14 cellular contexts compared by ENCODE assay signal in the genomic region with DNA sequence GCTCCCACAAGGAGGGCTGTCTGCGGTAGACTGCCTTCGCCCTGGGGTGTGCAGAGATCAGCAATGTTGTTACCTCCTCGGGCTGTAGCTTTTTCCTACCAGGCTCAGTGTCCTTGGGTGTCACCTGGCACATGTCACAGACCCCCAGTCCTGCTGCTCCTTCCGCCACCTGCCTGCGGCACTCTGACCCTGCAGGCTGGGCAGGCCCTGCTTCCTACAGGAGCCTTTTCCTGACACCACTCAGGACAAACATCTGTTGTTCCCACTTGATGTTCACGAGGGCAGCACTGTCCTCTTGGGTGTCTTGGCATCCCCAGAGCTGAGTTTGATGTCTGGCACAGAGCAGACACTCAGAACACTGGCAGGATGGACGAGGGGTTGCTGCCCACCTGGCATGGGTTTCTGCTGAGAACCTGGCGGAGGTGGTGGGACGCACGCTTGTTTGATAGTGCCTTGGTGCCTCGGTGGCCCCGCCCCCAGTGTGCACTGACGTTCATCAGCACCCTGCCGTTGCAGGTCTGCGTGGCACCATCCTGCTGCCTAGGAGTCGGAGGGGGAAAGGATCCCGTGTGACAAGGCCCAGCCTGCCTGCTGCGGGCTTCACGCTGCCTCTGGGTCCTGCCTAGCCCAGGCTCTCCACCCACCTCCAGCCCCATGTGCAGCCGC. TPM values are rescaled to one million over a fixed set of nuclear protein-coding genes. Genes with fewer than 3 reads are reported as not detected.
DNase-seq lines count a peak whose midpoint lies in the region; ATAC-seq and TF ChIP-seq lines count a peak whose summit lies in the region.
"Had no signal": no experiment of that assay in that cellular context is flagged by ENCODE, and none has a peak within 500 bp of the region (broad histone marks: within the 10 kb centered on the region; RNA-seq: fewer than 3 reads in every experiment).

No MANE protein-coding gene starts in this region.

- H3K27ac ChIP-seq in GM23338 (ENCODE audit: low read depth) = no peak overlapping the region
- H3K27ac ChIP-seq in liver (ENCODE audit: low read depth in 1 of 2, low read length in 2 of 2) = peak overlapping the region; percentile 14 to 17
- H3K27ac ChIP-seq: SJCRH30 had no signal

- peaks cover 5% of the 10 kb centered on the region for H3K27me3 Mint-ChIP-seq in GM23338 (ENCODE audit: insufficient read depth, low read depth, poor library complexity)
- no peaks in the 10 kb centered on the region for H3K27me3 Mint-ChIP-seq in activated T-helper 17 cell treated with anti-CD3 and anti-CD28 coated beads, Interleukin-2, amount 50 U/mL, for 72 hours
- no peaks in the 10 kb centered on the region for H3K27me3 Mint-ChIP-seq in activated naive CD8-positive, alpha-beta T cell treated with anti-CD3 and anti-CD28 coated beads for 36 hours
- no peaks in the 10 kb centered on the region for H3K27me3 Mint-ChIP-seq in activated T-cell treated with anti-CD3 and anti-CD28 coated beads, Interleukin-2, amount 50 U/mL, for 72 hours (ENCODE audit: low read depth)
- H3K27me3 Mint-ChIP-seq: IgD-negative memory B cell had no signal

- no peak overlapping the region for H3K9ac ChIP-seq in liver (ENCODE audit: low read depth in 1 of 2, low read length in 2 of 2)

- 85% methylated on average over 20 of the region's 20 CpGs for WGBS in liver

- TF ChIP-seq RAD21 in liver (IDR thresholded peaks at IDR 0.05) = no peak

- H2AFZ ChIP-seq in GM23338 = no peak overlapping the region

- H3K27me3 ChIP-seq in GM23338 (ENCODE audit: insufficient read depth) (no peaks in the 10 kb centered on the region), liver (ENCODE audit: control insufficient read depth in 4 of 4, insufficient read depth in 4 of 4, low read length in 3 of 4) (no peaks in the 10 kb centered on the region)
- H3K27me3 ChIP-seq: SJCRH30 had no signal

- no peaks in the 10 kb centered on the region; the same call in 1 of the 2 replicates for H3K79me2 ChIP-seq in GM23338 (replicated peaks; ENCODE audit: insufficient read depth)

- intact Hi-C loops in sciatic nerve (cut with DNase I) = no loop called here

- H3K9me3 ChIP-seq in liver (ENCODE audit: control insufficient read depth in 4 of 4, low read length in 3 of 4) = no peaks in the 10 kb centered on the region
- H3K9me3 ChIP-seq: HAP-1, SJCRH30 had no signal

- no peak overlapping the region for H3K27ac Mint-ChIP-seq in GM23338
- no peak overlapping the region for H3K27ac Mint-ChIP-seq in activated T-helper 17 cell treated with anti-CD3 and anti-CD28 coated beads, Interleukin-2, amount 50 U/mL, for 72 hours
- no peak overlapping the region for H3K27ac Mint-ChIP-seq in activated naive CD8-positive, alpha-beta T cell treated with anti-CD3 and anti-CD28 coated beads for 36 hours
- H3K27ac Mint-ChIP-seq in activated T-cell treated with anti-CD3 and anti-CD28 coated beads, Interleukin-2, amount 50 U/mL, for 72 hours = no peak overlapping the region
- H3K27ac Mint-ChIP-seq: IgD-negative memory B cell had no signal

- ATAC-seq in GM23338 = no peak
- no peak for ATAC-seq in activated T-helper 17 cell treated with anti-CD3 and anti-CD28 coated beads, Interleukin-2, amount 50 U/mL, for 72 hours (replicated peaks)
- no peak for ATAC-seq in sciatic nerve
- ATAC-seq in activated T-cell treated with anti-CD3 and anti-CD28 coated beads, Interleukin-2, amount 50 U/mL, for 72 hours (replicated peaks in 1 of 2) = no peak

- H3K36me3 Mint-ChIP-seq in GM23338 (ENCODE audit: low read depth) = peaks cover 19% of the 10 kb centered on the region
- peaks cover 13% of the 10 kb centered on the region for H3K36me3 Mint-ChIP-seq in activated T-helper 17 cell treated with anti-CD3 and anti-CD28 coated beads, Interleukin-2, amount 50 U/mL, for 72 hours (ENCODE audit: low read depth)
- H3K36me3 Mint-ChIP-seq in activated naive CD8-positive, alpha-beta T cell treated with anti-CD3 and anti-CD28 coated beads for 36 hours = peaks cover 20% of the 10 kb centered on the region
- peaks cover 0 to 7% of the 10 kb centered on the region in 2 donors for H3K36me3 Mint-ChIP-seq in activated T-cell treated with anti-CD3 and anti-CD28 coated beads, Interleukin-2, amount 50 U/mL, for 72 hours (ENCODE audit: insufficient read depth in 2 of 2)

- H3K4me3 ChIP-seq in GM23338 (no peak overlapping the region), liver (ENCODE audit: low read depth in 1 of 3, low read length in 3 of 3) (no peak overlapping the region)
- H3K4me3 ChIP-seq: HAP-1, SJCRH30 had no signal

- no peaks in the 10 kb centered on the region for H3K9me2 ChIP-seq in GM23338 (ENCODE audit: insufficient read depth)

- H4K20me1 ChIP-seq in GM23338 (replicated peaks; ENCODE audit: insufficient read depth) = 0 out of 2 replicates have a peak, but pooled peaks cover 4% of the 10 kb centered on the region

- H3K4me1 Mint-ChIP-seq in GM23338 = peaks cover 3% of the 10 kb centered on the region; the same call in 1 of the 3 replicates
- peaks cover 13% of the 10 kb centered on the region for H3K4me1 Mint-ChIP-seq in activated T-helper 17 cell treated with anti-CD3 and anti-CD28 coated beads, Interleukin-2, amount 50 U/mL, for 72 hours
- peaks cover 26% of the 10 kb centered on the region for H3K4me1 Mint-ChIP-seq in activated naive CD8-positive, alpha-beta T cell treated with anti-CD3 and anti-CD28 coated beads for 36 hours
- H3K4me1 Mint-ChIP-seq in activated T-cell treated with anti-CD3 and anti-CD28 coated beads, Interleukin-2, amount 50 U/mL, for 72 hours (ENCODE audit: low read depth) = peaks cover 37% of the 10 kb centered on the region

- H3K9me3 Mint-ChIP-seq in GM23338 = no peaks in the 10 kb centered on the region
- H3K9me3 Mint-ChIP-seq in activated T-helper 17 cell treated with anti-CD3 and anti-CD28 coated beads, Interleukin-2, amount 50 U/mL, for 72 hours = no peaks in the 10 kb centered on the region
- H3K9me3 Mint-ChIP-seq in activated naive CD8-positive, alpha-beta T cell treated with anti-CD3 and anti-CD28 coated beads for 36 hours = no peaks in the 10 kb centered on the region
- no peaks in the 10 kb centered on the region for H3K9me3 Mint-ChIP-seq in activated T-cell treated with anti-CD3 and anti-CD28 coated beads, Interleukin-2, amount 50 U/mL, for 72 hours
- H3K9me3 Mint-ChIP-seq: IgD-negative memory B cell had no signal

- H3K4me1 ChIP-seq in GM23338 (ENCODE audit: insufficient read depth) (no peaks in the 10 kb centered on the region), liver (ENCODE audit: control insufficient read depth in 4 of 4, insufficient read depth in 4 of 4, low read length in 3 of 4) (peaks cover 15 to 51% (median 36%) of the 10 kb centered on the region in 4 donors)
- H3K4me1 ChIP-seq: HAP-1, SJCRH30 had no signal

- no peak overlapping the region for H3K4me3 Mint-ChIP-seq in GM23338
- H3K4me3 Mint-ChIP-seq in activated T-helper 17 cell treated with anti-CD3 and anti-CD28 coated beads, Interleukin-2, amount 50 U/mL, for 72 hours = peak overlapping the region; percentile 80
- no peak overlapping the region for H3K4me3 Mint-ChIP-seq in activated naive CD8-positive, alpha-beta T cell treated with anti-CD3 and anti-CD28 coated beads for 36 hours
- H3K4me3 Mint-ChIP-seq in activated T-cell treated with anti-CD3 and anti-CD28 coated beads, Interleukin-2, amount 50 U/mL, for 72 hours = no peak overlapping the region

- DNase-seq in GM23338 (ENCODE audit: low spot score) (no peak), sciatic nerve (ENCODE audit: low spot score) (peak; percentile 53), DMS 273 treated with DMSO at 0.1 percent for 48 hours (lab: John Stamatoyannopoulos, UW) (no peak)
- no peak for DNase-seq in activated naive CD8-positive, alpha-beta T cell treated with anti-CD3 and anti-CD28 coated beads for 36 hours
- no peak for DNase-seq in activated T-cell treated with anti-CD3 and anti-CD28 coated beads, Interleukin-2, amount 50 U/mL, for 72 hours
- DNase-seq: C1 segment of cervical spinal cord, COR-L47, NCI-H187 treated with DMSO at 0.1 percent for 48 hours, NCI-H2171, SJCRH30 had no signal

- H3K36me3 ChIP-seq in GM23338 (ENCODE audit: insufficient read depth) (peaks cover 8% of the 10 kb centered on the region), liver (ENCODE audit: control insufficient read depth in 4 of 4, insufficient read depth in 3 of 4, low read depth in 1 of 4, low read length in 3 of 4) (peaks cover 2 to 29% (median 22%) of the 10 kb centered on the region in 4 donors)

- TF ChIP-seq CTCF in GM23338 (conservative IDR thresholded peaks at IDR 0.05; ENCODE audit: low read depth in 2 of 2) = peak; percentile 17 to 32; a peak in 3 of 4 replicates
- TF ChIP-seq CTCF in liver (IDR thresholded peaks at IDR 0.05; ENCODE audit: low read depth, low read length, missing input control) = no peak

- H3K4me2 ChIP-seq in GM23338 = no peak overlapping the region

- 0 out of 2 replicates have a peak, but pooled peaks cover 7% of the 10 kb centered on the region for H3F3A ChIP-seq in GM23338 (replicated peaks; ENCODE audit: low read depth)

RNA-seq across cellular contexts. Expression of gene NUDT16L1, which starts 26.7 kb away (rescaled TPM):
- 65.1 and 80.4 TPM in 2 replicates for total RNA-seq in GM23338 (2014; rRNA removed; shearing (Covaris generic))
- polyA plus RNA-seq in GM23338 (2016; fragmentation: Nextera tagmentation; extraction: Ambion mirVana) = 37.1 and 39.0 TPM in 2 replicates
- 10 to 100 TPM; 16.8 to 28.7 TPM for total RNA-seq in activated T-helper 17 cell treated with anti-CD3 and anti-CD28 coated beads, Interleukin-2, amount 50 U/mL, for 72 hours
- 10 to 100 TPM; 22.4 to 40.3 TPM for total RNA-seq in liver
- 10 to 100 TPM; 32.3 to 43.4 TPM for polyA plus RNA-seq in liver
- total RNA-seq in sciatic nerve = 21.3 TPM
- total RNA-seq in activated naive CD8-positive, alpha-beta T cell treated with anti-CD3 and anti-CD28 coated beads for 36 hours = 10 to 100 TPM; 26.5 to 29.1 TPM
- 10 to 100 TPM; 22.8 to 28.0 TPM for total RNA-seq in activated T-cell treated with anti-CD3 and anti-CD28 coated beads, Interleukin-2, amount 50 U/mL, for 72 hours

RNA-seq across cellular contexts. Expression of gene MGRN1, which starts 42.0 kb away (rescaled TPM):
- total RNA-seq in GM23338 (2014; rRNA removed; shearing (Covaris generic)) = 54.6 and 71.8 TPM in 2 replicates
- polyA plus RNA-seq in GM23338 (2016; fragmentation: Nextera tagmentation; extraction: Ambion mirVana) = 10.5 and 13.1 TPM in 2 replicates
- total RNA-seq in activated T-helper 17 cell treated with anti-CD3 and anti-CD28 coated beads, Interleukin-2, amount 50 U/mL, for 72 hours = 10 to 100 TPM; 63.5 to 66.3 TPM
- total RNA-seq in liver = 10 to 100 TPM; 15.9 to 35.7 TPM
- 10 to 100 TPM; 21.9 to 29.9 TPM for polyA plus RNA-seq in liver
- total RNA-seq in sciatic nerve = 75.3 TPM
- total RNA-seq in activated naive CD8-positive, alpha-beta T cell treated with anti-CD3 and anti-CD28 coated beads for 36 hours = 10 to 100 TPM; 63.7 to 64.3 TPM
- total RNA-seq in activated T-cell treated with anti-CD3 and anti-CD28 coated beads, Interleukin-2, amount 50 U/mL, for 72 hours = 100 to 1,000 TPM; 107 to 116 TPM

RNA-seq across cellular contexts. Expression of gene UBALD1, which starts 52.0 kb away (rescaled TPM):
- 32.2 and 32.8 TPM in 2 replicates for total RNA-seq in GM23338 (2014; rRNA removed; shearing (Covaris generic))
- polyA plus RNA-seq in GM23338 (2016; fragmentation: Nextera tagmentation; extraction: Ambion mirVana) = 20.7 and 23.9 TPM in 2 replicates
- 10 to 100 TPM; 16.6 to 24.5 TPM for total RNA-seq in activated T-helper 17 cell treated with anti-CD3 and anti-CD28 coated beads, Interleukin-2, amount 50 U/mL, for 72 hours
- total RNA-seq in liver = 1 to 10 TPM; 4.5 to 6.9 TPM
- polyA plus RNA-seq in liver = 10 to 100 TPM in 1 of 2 donors, 1 to 10 TPM in 1; 8.2 to 22.4 TPM
- 30.8 TPM for total RNA-seq in sciatic nerve
- 10 to 100 TPM; 21.3 to 25.4 TPM for total RNA-seq in activated naive CD8-positive, alpha-beta T cell treated with anti-CD3 and anti-CD28 coated beads for 36 hours
- 10 to 100 TPM; 17.2 to 18.4 TPM for total RNA-seq in activated T-cell treated with anti-CD3 and anti-CD28 coated beads, Interleukin-2, amount 50 U/mL, for 72 hours
